10 cellular contexts compared by ENCODE assay signal in genomic region chr2:60867848-60868247, GRCh38. TPM values are rescaled to one million over a fixed set of nuclear protein-coding genes. Genes with fewer than 3 reads are reported as not detected.
DNase-seq lines count a peak whose midpoint lies in the region; ATAC-seq, FAIRE-seq and TF ChIP-seq lines count a peak whose summit lies in the region.
"Had no signal": no experiment of that assay in that cellular context is flagged by ENCODE, and none has a peak within 500 bp of the region (broad histone marks: within the 10 kb centered on the region; RNA-seq: fewer than 3 reads in every experiment).

No MANE protein-coding gene starts in this region.

- H3K9ac ChIP-seq in OCI-LY1 (ENCODE audit: low read length): no peak overlapping the region
- H3K9ac ChIP-seq in GM12878 (ENCODE audit: control insufficient read depth, insufficient read depth, low read length): no peak overlapping the region

- peak overlapping the region; percentile 99 for H2AFZ ChIP-seq in OCI-LY1 (ENCODE audit: low read length)
- H2AFZ ChIP-seq in GM12878 (ENCODE audit: control insufficient read depth, low read depth, low read length): peak overlapping the region; percentile 66

- no peaks in the 10 kb centered on the region for H3F3A ChIP-seq in OCI-LY1 (ENCODE audit: insufficient read depth, low read length)

- peak overlapping the region; percentile 81 for H3K4me3 Mint-ChIP-seq in natural killer cell

- TF ChIP-seq EP300 in GM12878 (IDR thresholded peaks at IDR 0.05; ENCODE audit: borderline replicate concordance in 1 of 2, control insufficient read depth in 1 of 2, low read depth in 2 of 2, low read length in 2 of 2): no peak

- no peaks in the 10 kb centered on the region for H3K9me2 ChIP-seq in OCI-LY1 (ENCODE audit: low read depth, low read length)

- DNase-seq in activated CD4-positive, CD25-positive, alpha-beta regulatory T cell treated with anti-CD3 and anti-CD28 coated beads, Interleukin-2, amount 50 U/mL, for 16 hours (ENCODE audit: low read depth, low spot score): peak; percentile 21
- no peak for DNase-seq in activated CD4-positive, CD25-positive, alpha-beta regulatory T cell treated with anti-CD3 and anti-CD28 coated beads, Interleukin-2, amount 50 U/mL, for 72 hours
- DNase-seq in GM12878 (ENCODE audit: low read depth, low spot score): no peak
- DNase-seq in natural killer cell: no peak
- DNase-seq in RWPE1 (ENCODE audit: low spot score): no peak
- no peak for DNase-seq in DMS 273 treated with DMSO at 0.1 percent for 48 hours (lab: John Stamatoyannopoulos, UW)
- DNase-seq: 8988T, hippocampal formation had no signal

- peaks cover 19 to 21% of the 10 kb centered on the region in 2 donors for H3K4me1 Mint-ChIP-seq in natural killer cell

- no peak for TF ChIP-seq CTCF in OCI-LY1 (IDR thresholded peaks at IDR 0.05; ENCODE audit: low read length)
- TF ChIP-seq CTCF in GM12878 (IDR thresholded peaks at IDR 0.05 in 2 of 3, conservative IDR thresholded peaks at IDR 0.05 in 1 of 3; ENCODE audit: control insufficient read depth in 2 of 3, extremely low read depth in 1 of 3, insufficient read depth in 1 of 3, low read depth in 3 of 3, low read length in 3 of 3): no peak
- TF ChIP-seq CTCF in natural killer cell (IDR thresholded peaks at IDR 0.05): no peak
- no peak for TF ChIP-seq CTCF in RWPE1 (conservative IDR thresholded peaks at IDR 0.05; ENCODE audit: low read depth)

- no peaks in the 10 kb centered on the region for H4K20me1 ChIP-seq in OCI-LY1 (ENCODE audit: insufficient read depth, low read length)
- H4K20me1 ChIP-seq in GM12878 (ENCODE audit: control insufficient read depth, insufficient read depth): no peaks in the 10 kb centered on the region

- peak overlapping the region; percentile 18; the same call in 1 of the 2 replicates for H3K4me2 ChIP-seq in OCI-LY1 (ENCODE audit: low read length)
- H3K4me2 ChIP-seq in GM12878 (ENCODE audit: control insufficient read depth, insufficient read depth): no peak overlapping the region

- in situ Hi-C loops in GM12878 (cut with MboI): no loop called here

- CTCF ChIA-PET in GM12878 (lab: Yijun Ruan, JAX) (interaction anchor here (0.8 kb wide), 1 partner anchor 31 kb away, joined by 4 read pairs; no protein-coding TSS in a partner anchor), RWPE1 (lab: Yijun Ruan, JAX) (no interaction called here)

- H3K27me3 Mint-ChIP-seq in natural killer cell (ENCODE audit: low read depth in 2 of 2): peaks cover 5 to 14% of the 10 kb centered on the region in 2 donors

- H3K4me1 ChIP-seq in OCI-LY1 (ENCODE audit: insufficient read depth, low read length, severe bottlenecking): peaks cover 38% of the 10 kb centered on the region
- H3K4me1 ChIP-seq in GM12878 (ENCODE audit: control insufficient read depth, insufficient read depth, low read length): peaks cover 12% of the 10 kb centered on the region

- H3K36me3 Mint-ChIP-seq in natural killer cell: peaks cover 17% of the 10 kb centered on the region

- H3K9me3 ChIP-seq in OCI-LY1 (ENCODE audit: low read length) (peaks cover 12% of the 10 kb centered on the region; the same call in 1 of the 2 replicates), GM12878 (replicated peaks; ENCODE audit: control insufficient read depth, insufficient read depth, low read length) (peaks cover 14% of the 10 kb centered on the region; the same call in 2 of the 3 replicates)

- peaks cover 5% of the 10 kb centered on the region; the same call in 1 of the 2 replicates for H3K36me3 ChIP-seq in OCI-LY1 (ENCODE audit: insufficient read depth, low read length)
- no peaks in the 10 kb centered on the region for H3K36me3 ChIP-seq in GM12878 (ENCODE audit: control insufficient read depth in 2 of 2, insufficient read depth in 2 of 2, low read length in 1 of 2)

- BruUV-seq in GM12878 (replicated peaks; lab: Mats Ljungman, UMichigan): no TSS peak

- ATAC-seq in GM12878 (no peak), natural killer cell (peak; percentile 85 to 95 (median 94)), HG03469 (IDR thresholded peaks at IDR 0.05; ENCODE audit: unreplicated experiment) (no peak)

- H3K4me3 ChIP-seq in OCI-LY1 (ENCODE audit: low read depth, low read length, poor library complexity, severe bottlenecking) (peak overlapping the region; percentile 1), GM12878 (no peak overlapping the region)

- TF ChIP-seq POLR2A in GM12878 (IDR thresholded peaks at IDR 0.05; ENCODE audit: low read depth, low read length): no peak

- peaks cover 3 to 9% of the 10 kb centered on the region in 2 donors for H3K9me3 Mint-ChIP-seq in natural killer cell

- 23% methylated on average over 5 of the region's 5 CpGs for WGBS in GM12878 (ENCODE audit: insufficient coverage, insufficient replicate concordance, low lambda C conversion rate, missing lambda C conversion rate)

- SMC1A ChIA-PET in GM12878 (lab: Charles Lee; ENCODE audit: uncharacterized antibody, unreplicated experiment): interaction anchor here (1.1 to 1.6 kb wide), 5 partner anchors 15 to 47 kb away, joined by 3 to 7 read pairs (median 4); no protein-coding TSS in a partner anchor

- RAD21 ChIA-PET in GM12878 (lab: Charles Lee; ENCODE audit: unreplicated experiment): interaction anchor here (1.5 kb wide), 1 partner anchor 18 kb away, joined by 3 read pairs; no protein-coding TSS in a partner anchor

- H3K27me3 ChIP-seq in OCI-LY1 (ENCODE audit: insufficient read depth, low read length): no peaks in the 10 kb centered on the region
- no peaks in the 10 kb centered on the region for H3K27me3 ChIP-seq in GM12878 (replicated peaks in 1 of 2; ENCODE audit: control insufficient read depth in 2 of 2, insufficient read depth in 2 of 2, low read length in 1 of 2)

- peak overlapping the region; percentile 85 to 95 for H3K27ac Mint-ChIP-seq in natural killer cell

- H3K79me2 ChIP-seq in OCI-LY1 (ENCODE audit: insufficient read depth, low read length): no peaks in the 10 kb centered on the region
- no peaks in the 10 kb centered on the region for H3K79me2 ChIP-seq in GM12878 (ENCODE audit: control insufficient read depth, insufficient read depth, low read length)

- no peak for FAIRE-seq in GM12878 (lab: Jason Lieb, UNC)

- intact Hi-C loops in GM12878 (cut with micrococcal nuclease; ENCODE audit: unreplicated experiment) (no loop called here), natural killer cell (cut with micrococcal nuclease) (no loop called here)

- peak overlapping the region; percentile 83 for H3K27ac ChIP-seq in OCI-LY1 (ENCODE audit: low read depth, low read length, poor library complexity, severe bottlenecking)
- no peak overlapping the region; the same call in 1 of the 2 replicates for H3K27ac ChIP-seq in GM12878 (ENCODE audit: control insufficient read depth, insufficient read depth)
- no peak overlapping the region for H3K27ac ChIP-seq in RWPE1

- no peak for TF ChIP-seq RAD21 in GM12878 (IDR thresholded peaks at IDR 0.05; ENCODE audit: insufficient read depth, low read depth, low read length)

- POLR2A ChIA-PET in GM12878 (lab: Charles Lee): no interaction called here
- POLR2A ChIA-PET in RWPE1 (lab: Yijun Ruan, JAX; ENCODE audit: low non-redundant PET): no interaction called here

TF ChIP-seq in GM12878, 131 proteins besides CTCF, POLR2A, EP300 and RAD21 (continues in another document):
- TF ChIP-seq IKZF2 (IDR thresholded peaks at IDR 0.05) (no peak), MTA3 (IDR thresholded peaks at IDR 0.05; ENCODE audit: borderline replicate concordance, low read length) (no peak)
- TF ChIP-seq, protein P1, sequence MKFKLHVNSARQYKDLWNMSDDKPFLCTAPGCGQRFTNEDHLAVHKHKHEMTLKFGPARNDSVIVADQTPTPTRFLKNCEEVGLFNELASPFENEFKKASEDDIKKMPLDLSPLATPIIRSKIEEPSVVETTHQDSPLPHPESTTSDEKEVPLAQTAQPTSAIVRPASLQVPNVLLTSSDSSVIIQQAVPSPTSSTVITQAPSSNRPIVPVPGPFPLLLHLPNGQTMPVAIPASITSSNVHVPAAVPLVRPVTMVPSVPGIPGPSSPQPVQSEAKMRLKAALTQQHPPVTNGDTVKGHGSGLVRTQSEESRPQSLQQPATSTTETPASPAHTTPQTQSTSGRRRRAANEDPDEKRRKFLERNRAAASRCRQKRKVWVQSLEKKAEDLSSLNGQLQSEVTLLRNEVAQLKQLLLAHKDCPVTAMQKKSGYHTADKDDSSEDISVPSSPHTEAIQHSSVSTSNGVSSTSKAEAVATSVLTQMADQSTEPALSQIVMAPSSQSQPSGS (IDR thresholded peaks at IDR 0.05; ENCODE audit: low read length): 0 out of 2 replicates have a peak, but pooled peaks have one; percentile 32

RNA-seq across cellular contexts. Expression of gene REL, which starts 13.5 kb away (rescaled TPM):
- total RNA-seq in GM12878 (2013; cell fraction: nucleolus; rRNA removed): 245 and 256 TPM in 2 replicates
- total RNA-seq in GM12878 (2014; rRNA removed) (35.5 and 41.1 TPM in 2 replicates), GM12878 (2014; rRNA removed; fragmentation: Illumina TruSeq; extraction: Trizol) (48.9 and 53.0 TPM in 2 replicates), GM12878 (2021) (49.3 and 52.4 TPM in 2 replicates), natural killer cell (100 to 1,000 TPM; 128 to 197 (median 178) TPM)
- polyA plus RNA-seq in GM12878 (2011; ENCODE audit: low read depth): 13.0 TPM
- polyA plus RNA-seq in GM12878 (2011; rRNA removed) (27.8 and 35.1 TPM in 2 replicates), GM12878 (2014; fragmentation: Illumina TruSeq; extraction: Trizol) (47.5 and 56.1 TPM in 2 replicates), GM12878 (2014; fragmentation: Nextera tagmentation; extraction: Ambion mirVana) (10 to 100 TPM in 1 of 2 experiments, 1 to 10 TPM in 1; 6.3 to 17.7 TPM), GM12878 (2014; rRNA removed) (20.2 and 25.4 TPM in 2 replicates), GM12878 (2016; fragmentation: Nextera tagmentation; extraction: Ambion mirVana) (10 to 100 TPM; 21.9 to 25.4 TPM)
- polyA plus RNA-seq in GM12878 (2011; cell fraction: cytosol; rRNA removed): 14.0 and 18.0 TPM in 2 replicates
- 18.9 and 23.2 TPM in 2 replicates for polyA plus RNA-seq in GM12878 (2011; cell fraction: nucleus; rRNA removed)
- 11.0 and 15.9 TPM in 2 replicates for polyA plus RNA-seq in GM12878 (2012)
- polyA minus RNA-seq in GM12878 (2011; rRNA and poly(A)+ RNA removed): 53.4 and 82.2 TPM in 2 replicates
- 21.5 and 23.4 TPM in 2 replicates for polyA minus RNA-seq in GM12878 (2011; cell fraction: cytosol; rRNA and poly(A)+ RNA removed)
- 21.8 and 37.1 TPM in 2 replicates for polyA minus RNA-seq in GM12878 (2011; cell fraction: nucleus; rRNA and poly(A)+ RNA removed)

Comparison
In these comparisons a context has a peak if more than half of its experiments do, and no peak if none do; other contexts are left out.
1. ATAC-seq: peak in natural killer cell (3 of 3); none in GM12878 (single experiment) and HG03469 (single experiment).